In genomic region chr13:99446242-99446641, GRCh38 we compare ENCODE assay signal across 1 cellular context.
TF ChIP-seq lines count a peak whose summit lies in the region.

No MANE protein-coding gene starts in this region.

TF ChIP-seq in SK-N-SH treated with all-trans-retinoic acid at 6 μM for 48 hours, 23 proteins besides CTCF, POLR2A, EP300 and RAD21:
- TF ChIP-seq PATZ1 (CRISPR knock-in tag; IDR thresholded peaks at IDR 0.05; ENCODE audit: borderline replicate concordance) (no peak), CREB5 (CRISPR knock-in tag; IDR thresholded peaks at IDR 0.05; ENCODE audit: low read depth) (no peak), ISL1 (CRISPR knock-in tag; IDR thresholded peaks at IDR 0.05) (no peak), GLIS3 (CRISPR knock-in tag; IDR thresholded peaks at IDR 0.05) (no peak), ESRRG (CRISPR knock-in tag; IDR thresholded peaks at IDR 0.05) (no peak), ZNF70 (CRISPR knock-in tag; IDR thresholded peaks at IDR 0.05) (no peak), ZNF565 (CRISPR knock-in tag; conservative IDR thresholded peaks at IDR 0.05; ENCODE audit: low read depth) (no peak), PPARA (CRISPR knock-in tag; IDR thresholded peaks at IDR 0.05; ENCODE audit: borderline replicate concordance) (no peak)
